ENCODE assay signal across 8 cellular contexts in genomic region chr1:163315773-163316374, GRCh38. TPM values are rescaled to one million over a fixed set of nuclear protein-coding genes. Genes with fewer than 3 reads are reported as not detected.
DNase-seq lines count a peak whose midpoint lies in the region; ATAC-seq and TF ChIP-seq lines count a peak whose summit lies in the region.

No MANE protein-coding gene starts in this region.

- H3K4me2 ChIP-seq in fibroblast of lung (ENCODE audit: extremely low read depth, insufficient read depth, low read length) = no peak overlapping the region

- H2AFZ ChIP-seq in fibroblast of lung (ENCODE audit: low read length) = no peak overlapping the region

- H3K79me2 ChIP-seq in fibroblast of lung (ENCODE audit: control insufficient read depth, insufficient read depth, low read length) = peaks cover 7% of the 10 kb centered on the region

- intact Hi-C loops in left ventricle myocardium superior (cut with micrococcal nuclease) = loop anchor here (5.0 to 10.0 kb wide), 3 partner anchors 141 to 439 kb away; no protein-coding TSS in a partner anchor
- intact Hi-C loops in activated CD4-positive, alpha-beta T cell treated with anti-CD3 and anti-CD28 coated beads for 36 hours (cut with DNase I, micrococcal nuclease) = loop anchor here (1.0 to 10.0 kb wide), 7 partner anchors 139 to 468 kb away; no protein-coding TSS in a partner anchor

- H3K9me3 ChIP-seq in cardiac muscle cell (ENCODE audit: low read depth) = no peaks in the 10 kb centered on the region
- no peaks in the 10 kb centered on the region for H3K9me3 ChIP-seq in fibroblast of lung (ENCODE audit: control insufficient read depth, insufficient read depth, low read depth, low read length)

- H3K4me1 ChIP-seq in cardiac muscle cell (ENCODE audit: low read depth) (no peaks in the 10 kb centered on the region), fibroblast of lung (ENCODE audit: control insufficient read depth, extremely low read depth, insufficient read depth, low read length) (peaks cover 2% of the 10 kb centered on the region)

- CTCF ChIA-PET in activated CD4-positive, alpha-beta T cell treated with anti-CD3 and anti-CD28 coated beads for 36 hours (lab: Charles Lee) = interaction anchor here (0.6 to 2.8 kb wide), 28 partner anchors 11 to 702 kb away, joined by 3 to 28 read pairs (median 4); partner anchors contain the start of gene RGS4

- H3K27ac ChIP-seq in cardiac muscle cell (no peak overlapping the region), fibroblast of lung (ENCODE audit: insufficient read depth, low read length) (no peak overlapping the region)

- POLR2A ChIA-PET in activated CD4-positive, alpha-beta T cell treated with anti-CD3 and anti-CD28 coated beads for 36 hours (lab: Charles Lee) = no interaction called here

- DNase-seq in cardiac muscle cell (ENCODE audit: low read depth in 1 of 2, low spot score in 1 of 2) (peak; percentile 62 to 74), left ventricle myocardium superior (no peak), NCI-H1694 (lab: John Stamatoyannopoulos, UW) (peak; percentile 31), fibroblast of lung (ENCODE audit: low read depth in 2 of 2) (peak; percentile 42 to 74), putamen (ENCODE audit: low spot score) (peak; percentile 30)
- DNase-seq in activated CD4-positive, alpha-beta T cell treated with anti-CD3 and anti-CD28 coated beads for 36 hours = peak; percentile 69

- no peak for ATAC-seq in left ventricle myocardium superior
- no peak for ATAC-seq in activated CD4-positive, alpha-beta T cell treated with anti-CD3 and anti-CD28 coated beads for 36 hours
- no peak for ATAC-seq in GM18511 (IDR thresholded peaks at IDR 0.05; ENCODE audit: unreplicated experiment)
- ATAC-seq in HG02588 (IDR thresholded peaks at IDR 0.05; ENCODE audit: unreplicated experiment) = no peak

- H3K27me3 ChIP-seq in cardiac muscle cell = no peaks in the 10 kb centered on the region
- no peaks in the 10 kb centered on the region for H3K27me3 ChIP-seq in fibroblast of lung (ENCODE audit: control insufficient read depth, insufficient read depth, low read length)

- H3K27ac Mint-ChIP-seq in activated CD4-positive, alpha-beta T cell treated with anti-CD3 and anti-CD28 coated beads for 36 hours = no peak overlapping the region

- no peak overlapping the region for H3K9ac ChIP-seq in fibroblast of lung (ENCODE audit: insufficient read depth, low read length)

- H3K4me3 Mint-ChIP-seq in activated CD4-positive, alpha-beta T cell treated with anti-CD3 and anti-CD28 coated beads for 36 hours = no peak overlapping the region

- TF ChIP-seq CTCF in cardiac muscle cell (IDR thresholded peaks at IDR 0.05; ENCODE audit: low read depth, low read length) (peak; percentile 57), fibroblast of lung (conservative IDR thresholded peaks at IDR 0.05 in 1 of 2, IDR thresholded peaks at IDR 0.05 in 1 of 2; ENCODE audit: low read depth in 1 of 2, low read length in 2 of 2) (peak in 1 of 2 donors; percentile 52)

- no peak overlapping the region for H3K4me3 ChIP-seq in cardiac muscle cell
- no peak overlapping the region for H3K4me3 ChIP-seq in fibroblast of lung (replicated peaks in 1 of 4; ENCODE audit: control extremely low read depth in 1 of 4, insufficient read depth in 1 of 4, low read depth in 3 of 4, low read length in 4 of 4)

- no peaks in the 10 kb centered on the region for H3K9me3 Mint-ChIP-seq in activated CD4-positive, alpha-beta T cell treated with anti-CD3 and anti-CD28 coated beads for 36 hours (ENCODE audit: low read depth)

- no peaks in the 10 kb centered on the region for H3K27me3 Mint-ChIP-seq in activated CD4-positive, alpha-beta T cell treated with anti-CD3 and anti-CD28 coated beads for 36 hours

- H3K4me1 Mint-ChIP-seq in activated CD4-positive, alpha-beta T cell treated with anti-CD3 and anti-CD28 coated beads for 36 hours = peaks cover 4% of the 10 kb centered on the region

- no peaks in the 10 kb centered on the region for H3K36me3 ChIP-seq in cardiac muscle cell
- H3K36me3 ChIP-seq in fibroblast of lung (ENCODE audit: control insufficient read depth, insufficient read depth, low read length) = no peaks in the 10 kb centered on the region

- H4K20me1 ChIP-seq in fibroblast of lung (ENCODE audit: control insufficient read depth, extremely low read depth, insufficient read depth, low read length) = no peaks in the 10 kb centered on the region

- H3K36me3 Mint-ChIP-seq in activated CD4-positive, alpha-beta T cell treated with anti-CD3 and anti-CD28 coated beads for 36 hours (ENCODE audit: low read depth) = peaks cover 7% of the 10 kb centered on the region

RNA-seq across cellular contexts. Expression of gene NUF2, which starts 5.9 kb away (rescaled TPM):
- total RNA-seq in cardiac muscle cell = 4.5 and 33.7 TPM in 2 replicates
- 7.6 and 40.4 TPM in 2 replicates for polyA plus RNA-seq in cardiac muscle cell
- total RNA-seq in left ventricle myocardium superior = 0.77 TPM
- total RNA-seq in activated CD4-positive, alpha-beta T cell treated with anti-CD3 and anti-CD28 coated beads for 36 hours = 10 to 100 TPM; 57.6 to 58.4 TPM
- 0.51 and 4.6 TPM in 2 replicates for total RNA-seq in fibroblast of lung
- 6.5 and 20.7 TPM in 2 replicates for polyA plus RNA-seq in fibroblast of lung
- 4.1 and 16.1 TPM in 2 replicates for polyA plus RNA-seq in fibroblast of lung (2012)
- polyA minus RNA-seq in fibroblast of lung (ENCODE audit: low replicate concordance) = not detected in 2 replicates
